Comparison of ENCODE assay signal across 11 cellular contexts in genomic region chr19:49579193-49579592, GRCh38. TPM values are rescaled to one million over a fixed set of nuclear protein-coding genes. Genes with fewer than 3 reads are reported as not detected.
DNase-seq lines count a peak whose midpoint lies in the region; ATAC-seq, FAIRE-seq and TF ChIP-seq lines count a peak whose summit lies in the region.
"Had no signal": no experiment of that assay in that cellular context is flagged by ENCODE, and none has a peak within 500 bp of the region (broad histone marks: within the 10 kb centered on the region; RNA-seq: fewer than 3 reads in every experiment).

No MANE protein-coding gene starts in this region.

- peaks cover 15 to 17% of the 10 kb centered on the region in 2 donors for H3K36me3 Mint-ChIP-seq in activated naive CD4-positive, alpha-beta T cell treated with anti-CD3 and anti-CD28 coated beads, Interleukin-2, amount 50 U/mL, for 72 hours

- peaks cover 3 to 6% of the 10 kb centered on the region in 2 experiments for H3K36me3 ChIP-seq in keratinocyte (ENCODE audit: control insufficient read depth in 2 of 2, extremely low read depth in 1 of 2, insufficient read depth in 2 of 2, low read length in 2 of 2)

- H3K9ac ChIP-seq in keratinocyte (ENCODE audit: control insufficient read depth, extremely low read depth, insufficient read depth, low read length): peak overlapping the region; percentile 95

- peak overlapping the region; percentile 88 to 99 for H3K27ac Mint-ChIP-seq in activated naive CD4-positive, alpha-beta T cell treated with anti-CD3 and anti-CD28 coated beads, Interleukin-2, amount 50 U/mL, for 72 hours

- DNase-seq in right cardiac atrium: no peak
- no peak for DNase-seq in Right ventricle myocardium inferior (ENCODE audit: missing footprints)
- no peak for DNase-seq in activated naive CD4-positive, alpha-beta T cell treated with anti-CD3 and anti-CD28 coated beads, Interleukin-2, amount 50 U/mL, for 72 hours (ENCODE audit: low spot score in 2 of 2)
- DNase-seq in keratinocyte (ENCODE audit: low read depth, low spot score): no peak
- no peak for DNase-seq in NCI-H2107 treated with DMSO at 0.1 percent for 48 hours (lab: John Stamatoyannopoulos, UW; ENCODE audit: unreplicated experiment)
- DNase-seq in NCI-H69 (lab: John Stamatoyannopoulos, UW): no peak
- no peak for DNase-seq in kidney tubule cell (ENCODE audit: low spot score)
- DNase-seq: DMS53, nucleus accumbens had no signal

- H3K9me3 Mint-ChIP-seq in activated naive CD4-positive, alpha-beta T cell treated with anti-CD3 and anti-CD28 coated beads, Interleukin-2, amount 50 U/mL, for 72 hours: no peaks in the 10 kb centered on the region

- H3K27ac ChIP-seq in right cardiac atrium (ENCODE audit: low read length): no peak overlapping the region
- no peak overlapping the region for H3K27ac ChIP-seq in keratinocyte (ENCODE audit: control insufficient read depth, insufficient read depth, low read length)

- H3K9me1 ChIP-seq in keratinocyte (ENCODE audit: control insufficient read depth, extremely low read depth, insufficient read depth, low read length): no peaks in the 10 kb centered on the region

- no peak overlapping the region for H2AFZ ChIP-seq in keratinocyte (ENCODE audit: control insufficient read depth, low read length)

- H3K27me3 ChIP-seq in right cardiac atrium (ENCODE audit: control insufficient read depth, insufficient read depth) (no peaks in the 10 kb centered on the region), keratinocyte (ENCODE audit: control insufficient read depth, extremely low read depth, insufficient read depth, low read length) (no peaks in the 10 kb centered on the region)

- H3K4me3 ChIP-seq in right cardiac atrium (ENCODE audit: low read length) (peak overlapping the region; percentile 92), keratinocyte (ENCODE audit: control insufficient read depth in 2 of 3, extremely low read depth in 1 of 3, insufficient read depth in 2 of 3, low read depth in 1 of 3, low read length in 3 of 3) (peak overlapping the region; percentile 74 to 99 (median 93))

- peak overlapping the region; percentile 88 for H3K4me2 ChIP-seq in keratinocyte (ENCODE audit: control insufficient read depth, extremely low read depth, insufficient read depth, low read depth, low read length)

- H3K9me3 ChIP-seq in right cardiac atrium (ENCODE audit: control insufficient read depth, low read length) (no peaks in the 10 kb centered on the region), keratinocyte (ENCODE audit: control insufficient read depth, low read depth, low read length) (no peaks in the 10 kb centered on the region)

- H3K4me1 ChIP-seq in right cardiac atrium (ENCODE audit: control insufficient read depth, insufficient read depth, low read length): peaks cover 4% of the 10 kb centered on the region
- H3K4me1 ChIP-seq in keratinocyte (ENCODE audit: control insufficient read depth, extremely low read depth, insufficient read depth, low read length): peaks cover 15% of the 10 kb centered on the region

- 70% methylated on average over 4 of the region's 4 CpGs for WGBS in right cardiac atrium

- H3K79me2 ChIP-seq in keratinocyte (ENCODE audit: control insufficient read depth, insufficient read depth, low read length): peaks cover 37% of the 10 kb centered on the region

- no peaks in the 10 kb centered on the region for H4K20me1 ChIP-seq in keratinocyte (ENCODE audit: control insufficient read depth, extremely low read depth, insufficient read depth, low read length)

- no peak for FAIRE-seq in keratinocyte (lab: Jason Lieb, UNC)
- FAIRE-seq: HTR-8/SVneo had no signal

- ATAC-seq in right cardiac atrium: no peak
- ATAC-seq in Right ventricle myocardium inferior: no peak
- no peak for ATAC-seq in activated naive CD4-positive, alpha-beta T cell treated with anti-CD3 and anti-CD28 coated beads, Interleukin-2, amount 50 U/mL, for 72 hours
- no peak for ATAC-seq in HG03354 (IDR thresholded peaks at IDR 0.05; ENCODE audit: poor library complexity, severe bottlenecking, unreplicated experiment)

- dilution Hi-C loops in keratinocyte (cut with MboI; ENCODE audit: extremely low pct_ligation_motif_present, low sequenced_read_pairs): no loop called here

- intact Hi-C loops in right cardiac atrium (cut with DNase I) (no loop called here), Right ventricle myocardium inferior (cut with DNase I) (no loop called here)

- TF ChIP-seq CTCF in keratinocyte (optimal IDR thresholded peaks at IDR 0.05 in 1 of 3, IDR thresholded peaks at IDR 0.05 in 1 of 3, conservative IDR thresholded peaks at IDR 0.05 in 1 of 3; ENCODE audit: extremely low read depth in 1 of 3, insufficient read depth in 2 of 3, low read length in 3 of 3): no peak

RNA-seq across cellular contexts. Expression of gene NOSIP, which starts 1.2 kb away (rescaled TPM):
- total RNA-seq in right cardiac atrium (10 to 100 TPM; 46.1 to 50.8 (median 48.3) TPM), Right ventricle myocardium inferior (49.6 TPM)
- polyA plus RNA-seq in right cardiac atrium (57.7 TPM), keratinocyte (36.6 to 63.6 TPM (median 42.7 TPM) in 3 replicates)
- total RNA-seq in activated naive CD4-positive, alpha-beta T cell treated with anti-CD3 and anti-CD28 coated beads, Interleukin-2, amount 50 U/mL, for 72 hours: 10 to 100 TPM; 90.7 to 96.1 TPM
- polyA plus RNA-seq in keratinocyte (2011; ENCODE audit: low read depth): 32.6 TPM
- 27.3 and 64.3 TPM in 2 replicates for polyA plus RNA-seq in keratinocyte (2011; cell fraction: cytosol; rRNA removed)
- 59.7 and 72.5 TPM in 2 replicates for polyA plus RNA-seq in keratinocyte (2011; cell fraction: nucleus; rRNA removed)
- polyA plus RNA-seq in keratinocyte (2012; ENCODE audit: low replicate concordance): 47.6 and 59.5 TPM in 2 replicates
- 53.5 to 99.5 TPM (median 61.1 TPM) in 3 replicates for polyA minus RNA-seq in keratinocyte
- 64.5 TPM for polyA minus RNA-seq in keratinocyte (2011; cell fraction: cytosol; rRNA and poly(A)+ RNA removed)
- polyA minus RNA-seq in keratinocyte (2011; cell fraction: nucleus; rRNA and poly(A)+ RNA removed): 19.3 and 27.6 TPM in 2 replicates

RNA-seq across cellular contexts. Expression of gene PRRG2, which starts 1.9 kb away (rescaled TPM):
- total RNA-seq in right cardiac atrium (under 1 TPM; 0.42 to 0.83 (median 0.69) TPM), Right ventricle myocardium inferior (0.76 TPM)
- polyA plus RNA-seq in right cardiac atrium (1.2 TPM), keratinocyte (5.2 to 7.5 TPM (median 5.3 TPM) in 3 replicates)
- 10 to 100 TPM in 1 of 2 donors, 1 to 10 TPM in 1; 2.3 to 10.8 TPM for total RNA-seq in activated naive CD4-positive, alpha-beta T cell treated with anti-CD3 and anti-CD28 coated beads, Interleukin-2, amount 50 U/mL, for 72 hours
- polyA plus RNA-seq in keratinocyte (2011; ENCODE audit: low read depth): 1.6 TPM
- polyA plus RNA-seq in keratinocyte (2011; cell fraction: cytosol; rRNA removed): 3.7 and 5.6 TPM in 2 replicates
- 8.5 and 9.8 TPM in 2 replicates for polyA plus RNA-seq in keratinocyte (2011; cell fraction: nucleus; rRNA removed)
- 6.4 and 7.6 TPM in 2 replicates for polyA plus RNA-seq in keratinocyte (2012; ENCODE audit: low replicate concordance)
- polyA minus RNA-seq in keratinocyte: 1.8 to 4.1 TPM (median 3.2 TPM) in 3 replicates
- polyA minus RNA-seq in keratinocyte (2011; cell fraction: cytosol; rRNA and poly(A)+ RNA removed): 4.2 TPM
- 2.6 and 3.7 TPM in 2 replicates for polyA minus RNA-seq in keratinocyte (2011; cell fraction: nucleus; rRNA and poly(A)+ RNA removed)

RNA-seq across cellular contexts. Expression of gene PRR12, which starts 11.8 kb away (rescaled TPM):
- total RNA-seq in right cardiac atrium (10 to 100 TPM; 13.1 to 19.9 (median 17.0) TPM), Right ventricle myocardium inferior (14.5 TPM)
- polyA plus RNA-seq in right cardiac atrium (9.8 TPM), keratinocyte (0.35 to 1.1 TPM (median 0.42 TPM) in 3 replicates)
- 10 to 100 TPM; 28.9 to 32.9 TPM for total RNA-seq in activated naive CD4-positive, alpha-beta T cell treated with anti-CD3 and anti-CD28 coated beads, Interleukin-2, amount 50 U/mL, for 72 hours
- polyA plus RNA-seq in keratinocyte (2011; ENCODE audit: low read depth): 3.8 TPM
- polyA plus RNA-seq in keratinocyte (2011; cell fraction: cytosol; rRNA removed): 0.40 and 1.4 TPM in 2 replicates
- polyA plus RNA-seq in keratinocyte (2011; cell fraction: nucleus; rRNA removed): 4.6 and 7.6 TPM in 2 replicates
- 4.7 and 10.2 TPM in 2 replicates for polyA plus RNA-seq in keratinocyte (2012; ENCODE audit: low replicate concordance)
- 0.86 to 6.1 TPM (median 0.99 TPM) in 3 replicates for polyA minus RNA-seq in keratinocyte
- 3.8 TPM for polyA minus RNA-seq in keratinocyte (2011; cell fraction: cytosol; rRNA and poly(A)+ RNA removed)
- polyA minus RNA-seq in keratinocyte (2011; cell fraction: nucleus; rRNA and poly(A)+ RNA removed): 5.1 and 5.4 TPM in 2 replicates

RNA-seq across cellular contexts. Expression of gene RCN3, which starts 51.4 kb away (rescaled TPM):
- total RNA-seq in right cardiac atrium (10 to 100 TPM; 10.2 to 27.4 (median 17.6) TPM), Right ventricle myocardium inferior (7.4 TPM)
- polyA plus RNA-seq in right cardiac atrium (29.3 TPM), keratinocyte (0.10 to 0.14 TPM in 2 of 3 replicates, not detected in the other)
- 10 to 100 TPM in 1 of 2 donors, 1 to 10 TPM in 1; 5.4 to 13.0 TPM for total RNA-seq in activated naive CD4-positive, alpha-beta T cell treated with anti-CD3 and anti-CD28 coated beads, Interleukin-2, amount 50 U/mL, for 72 hours
- polyA plus RNA-seq in keratinocyte (2011; ENCODE audit: low read depth): 0.30 TPM
- polyA plus RNA-seq in keratinocyte (2011; cell fraction: cytosol; rRNA removed): 0.11 TPM in 1 of 2 replicates, not detected in the other
- 0.28 and 0.59 TPM in 2 replicates for polyA plus RNA-seq in keratinocyte (2011; cell fraction: nucleus; rRNA removed)
- polyA plus RNA-seq in keratinocyte (2012; ENCODE audit: low replicate concordance): 0.23 and 0.45 TPM in 2 replicates
- 0.30 TPM in 1 of 3 replicates, not detected in the others for polyA minus RNA-seq in keratinocyte
- polyA minus RNA-seq in keratinocyte (2011; cell fraction: cytosol; rRNA and poly(A)+ RNA removed): not detected
- polyA minus RNA-seq in keratinocyte (2011; cell fraction: nucleus; rRNA and poly(A)+ RNA removed): not detected in 2 replicates
